ENCODE assay signal across 8 cellular contexts in the genomic region with DNA sequence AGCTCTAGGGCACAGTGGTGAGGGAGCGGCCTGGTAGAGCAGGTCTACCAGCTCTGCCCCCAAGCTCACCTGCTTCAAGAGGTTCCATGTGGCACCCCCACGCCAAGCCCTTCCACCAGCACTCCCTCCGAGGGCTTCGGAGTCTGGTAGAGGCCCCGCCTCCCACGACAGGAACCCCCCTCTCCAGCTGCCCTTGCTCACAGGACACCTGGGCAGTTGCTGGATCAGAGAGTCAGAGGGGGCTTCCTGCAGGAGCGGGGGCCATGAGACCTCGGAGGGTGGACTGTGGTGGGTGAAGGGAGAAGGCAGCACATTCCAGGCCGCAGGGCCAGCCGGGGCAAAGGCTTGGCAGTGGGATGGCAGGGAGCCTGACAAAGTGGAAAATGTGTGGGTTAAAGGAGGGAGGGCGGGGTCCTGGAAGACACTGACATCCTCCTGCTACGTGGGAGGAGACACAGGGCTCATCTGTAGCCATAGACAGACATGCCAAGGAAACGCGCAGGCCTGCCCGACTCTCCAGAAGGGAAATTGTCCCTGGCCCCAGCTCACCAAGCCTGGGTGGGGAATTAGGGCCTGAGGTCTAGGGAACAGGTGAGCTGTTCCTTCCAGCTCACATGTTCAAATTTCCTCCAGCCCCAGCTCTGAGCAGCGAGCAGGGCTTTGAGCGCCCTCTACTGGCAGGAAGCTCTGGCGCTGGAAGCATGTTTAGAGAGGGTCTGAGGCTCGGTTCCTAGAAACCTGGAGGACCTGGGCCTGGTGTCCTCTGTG.
DNase-seq lines count a peak whose midpoint lies in the region; ATAC-seq and TF ChIP-seq lines count a peak whose summit lies in the region.

No MANE protein-coding gene starts in this region.

- H3K9me2 ChIP-seq in GM23248 (ENCODE audit: insufficient read depth), result no peaks in the 10 kb centered on the region

- H4K20me1 ChIP-seq in GM23248 (ENCODE audit: insufficient read depth), result no peaks in the 10 kb centered on the region

- no peak overlapping the region for H3K4me3 Mint-ChIP-seq in activated CD4-positive, alpha-beta T cell treated with anti-CD3 and anti-CD28 coated beads, Interleukin-2, amount 10 ng/mL, durations not matched to agents 7 days and 5 days

- peak in 1 of 2 donors; percentile 25 for ATAC-seq in lower lobe of right lung
- ATAC-seq in GM21447 (IDR thresholded peaks at IDR 0.05; ENCODE audit: unreplicated experiment), result no peak

- H3K36me3 Mint-ChIP-seq in activated CD4-positive, alpha-beta T cell treated with anti-CD3 and anti-CD28 coated beads, Interleukin-2, amount 10 ng/mL, durations not matched to agents 7 days and 5 days (ENCODE audit: low read depth), result no peaks in the 10 kb centered on the region

- peak; percentile 97 for TF ChIP-seq CTCF in lower lobe of right lung (IDR thresholded peaks at IDR 0.05)

- intact Hi-C loops in lower lobe of right lung (cut with DNase I), result no loop called here

- WGBS in GM23248 (ENCODE audit: low coverage in 1 of 2, low lambda C conversion rate in 2 of 2, missing lambda C conversion rate in 2 of 2), 2 experiments, result 23 to 28% methylated on average over 18 to 19 of the region's 19 CpGs

- H3K4me2 ChIP-seq in GM23248 (ENCODE audit: unreplicated experiment), result no peak overlapping the region

- no peaks in the 10 kb centered on the region for H3K36me3 ChIP-seq in GM23248 (ENCODE audit: low read depth)
- H3K36me3 ChIP-seq in lower lobe of right lung, result no peaks in the 10 kb centered on the region

- H2AFZ ChIP-seq in GM23248, result no peak overlapping the region

- no peaks in the 10 kb centered on the region for H3K9me3 Mint-ChIP-seq in activated CD4-positive, alpha-beta T cell treated with anti-CD3 and anti-CD28 coated beads, Interleukin-2, amount 10 ng/mL, durations not matched to agents 7 days and 5 days

- H3K27ac ChIP-seq in GM23248 (no peak overlapping the region), lower lobe of right lung (no peak overlapping the region)

- H3K79me2 ChIP-seq in GM23248 (ENCODE audit: insufficient read depth), result no peaks in the 10 kb centered on the region

- H3K9ac ChIP-seq in GM23248, result no peak overlapping the region

- peaks cover 8% of the 10 kb centered on the region for H3K4me1 Mint-ChIP-seq in activated CD4-positive, alpha-beta T cell treated with anti-CD3 and anti-CD28 coated beads, Interleukin-2, amount 10 ng/mL, durations not matched to agents 7 days and 5 days

- DNase-seq in AG08396 (ENCODE audit: low spot score) (peak; percentile 85), GM23248 (peak; percentile 73), NCI-H510A treated with DMSO at 0.1 percent for 48 hours (lab: John Stamatoyannopoulos, UW) (peak; percentile 84), dermis microvascular lymphatic vessel endothelial cell (ENCODE audit: low read depth in 2 of 2) (peak; percentile 47 to 68), lower lobe of right lung (peak; percentile 84)
- DNase-seq in activated CD4-positive, alpha-beta T cell treated with anti-CD3 and anti-CD28 coated beads, Interleukin-2, amount 10 ng/mL, durations not matched to agents 7 days and 5 days, result peak; percentile 85
- DNase-seq in stimulated activated CD8-positive, alpha-beta memory T cell treated with anti-CD3 and anti-CD28 coated beads, Interleukin-15, amount 100 ng/mL, for 1 hour (ENCODE audit: low read depth), result peak; percentile 68

- in situ Hi-C loops in GM23248 (cut with MboI), result loop anchor here (25.0 kb wide), 1 partner anchor 101 kb away; no protein-coding TSS in a partner anchor

- H3K4me1 ChIP-seq in GM23248 (ENCODE audit: insufficient read depth) (no peaks in the 10 kb centered on the region), lower lobe of right lung (peaks cover 10% of the 10 kb centered on the region)

- no peaks in the 10 kb centered on the region for H3K9me3 ChIP-seq in GM23248 (ENCODE audit: low read depth)
- H3K9me3 ChIP-seq in lower lobe of right lung, result no peaks in the 10 kb centered on the region

- H3K27me3 Mint-ChIP-seq in activated CD4-positive, alpha-beta T cell treated with anti-CD3 and anti-CD28 coated beads, Interleukin-2, amount 10 ng/mL, durations not matched to agents 7 days and 5 days, result no peaks in the 10 kb centered on the region

- POLR2A ChIA-PET in activated CD4-positive, alpha-beta T cell treated with anti-CD3 and anti-CD28 coated beads, Interleukin-2, amount 10 ng/mL, durations not matched to agents 7 days and 5 days (lab: Charles Lee), result no interaction called here

- H3K27me3 ChIP-seq in GM23248 (replicated peaks; ENCODE audit: insufficient read depth), result peaks cover 44% of the 10 kb centered on the region
- H3K27me3 ChIP-seq in lower lobe of right lung (ENCODE audit: low read depth), result peaks cover 18% of the 10 kb centered on the region

- H3F3A ChIP-seq in GM23248 (ENCODE audit: insufficient read depth), result no peaks in the 10 kb centered on the region

- CTCF ChIA-PET in activated CD4-positive, alpha-beta T cell treated with anti-CD3 and anti-CD28 coated beads, Interleukin-2, amount 10 ng/mL, durations not matched to agents 7 days and 5 days (lab: Charles Lee), result interaction anchor here (0.6 to 1.6 kb wide), 18 partner anchors 16 to 479 kb away, joined by 3 to 13 read pairs (median 4); a partner anchor contains a TSS

- no peak overlapping the region for H3K27ac Mint-ChIP-seq in activated CD4-positive, alpha-beta T cell treated with anti-CD3 and anti-CD28 coated beads, Interleukin-2, amount 10 ng/mL, durations not matched to agents 7 days and 5 days

- H3K4me3 ChIP-seq in GM23248, result no peak overlapping the region
- no peak overlapping the region for H3K4me3 ChIP-seq in lower lobe of right lung
